5 cellular contexts compared by ENCODE assay signal in the genomic region with DNA sequence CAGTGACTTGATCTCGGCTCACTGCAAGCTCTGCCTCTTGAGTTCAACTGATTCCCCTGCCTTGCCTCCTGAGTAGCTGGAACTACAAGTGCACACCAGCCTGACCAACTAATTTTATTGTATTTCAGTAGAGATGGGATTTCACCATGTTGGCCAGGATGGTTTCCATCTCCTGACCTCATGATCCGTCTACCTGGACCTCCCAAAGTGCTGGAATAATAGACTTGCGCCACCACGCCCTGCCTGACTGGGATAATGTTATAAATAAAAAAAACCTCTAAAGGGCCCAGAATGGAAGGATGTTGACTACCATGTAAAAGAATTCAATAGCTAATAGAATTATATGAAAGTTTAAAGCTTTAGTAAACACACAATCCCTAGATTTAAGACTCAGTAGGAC.
"Had no signal": no experiment of that assay in that cellular context is flagged by ENCODE, and none has a peak within 500 bp of the region (broad histone marks: within the 10 kb centered on the region; RNA-seq: fewer than 3 reads in every experiment).

No MANE protein-coding gene starts in this region.

- H3K4me3 ChIP-seq: K562 had no signal

- H3K27ac ChIP-seq: HL-60 had no signal

- DNase-seq: IMR-90, KBM-7, KG1 had no signal
